21 cellular contexts compared by ENCODE assay signal in the genomic region with DNA sequence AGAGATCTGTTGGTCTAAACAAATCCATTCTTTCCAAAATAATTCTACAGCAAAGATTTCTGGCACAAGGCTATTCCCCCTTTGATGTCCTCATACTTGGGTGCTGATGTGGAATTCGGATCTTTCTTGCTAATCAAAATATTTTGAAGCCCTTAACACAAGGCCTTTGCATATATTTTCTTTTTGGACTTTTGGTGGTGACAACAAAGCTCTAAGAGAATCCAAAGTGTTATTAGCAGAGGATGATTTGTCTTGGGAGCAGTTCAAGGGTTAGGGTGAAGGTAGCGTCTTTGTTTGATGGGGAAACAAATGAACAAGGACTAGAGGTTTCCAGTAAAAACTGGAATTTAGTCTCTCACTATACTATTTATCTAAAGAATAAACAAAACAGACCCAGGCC.
"Had no signal": no experiment of that assay in that cellular context is flagged by ENCODE, and none has a peak within 500 bp of the region (broad histone marks: within the 10 kb centered on the region; RNA-seq: fewer than 3 reads in every experiment).

No MANE protein-coding gene starts in this region.

- H3K27me3 ChIP-seq: SJSA1 had no signal

- DNase-seq: Kasumi-1, MV-4-11, NCI-H1048, NCI-H1105, NCI-H1417, NCI-H1436 treated with DMSO at 0.1 percent for 48 hours, NCI-H1694 treated with DMSO at 0.1 percent for 48 hours, NCI-H1930, NCI-H2081, NCI-H2107, NCI-H2227 treated with DMSO at 0.1 percent for 48 hours, NCI-H524, NCI-H69, NCI-H774, Right ventricle myocardium superior, RPMI8226, SIG-M5 had no signal

- H3K4me3 ChIP-seq: K562, SJSA1, SK-N-MC had no signal

- H3K4me2 ChIP-seq: KMS-11 had no signal

- H3K27ac ChIP-seq: KMS-11, SJSA1, SK-N-MC had no signal

- H3K9me3 ChIP-seq: SJSA1 had no signal

- H3K36me3 ChIP-seq: SJSA1 had no signal

- H3K9ac ChIP-seq: KMS-11 had no signal
